In genomic region chr2:129620411-129620810, GRCh38 we compare ENCODE assay signal across 28 cellular contexts.
"Had no signal": no experiment of that assay in that cellular context is flagged by ENCODE, and none has a peak within 500 bp of the region (broad histone marks: within the 10 kb centered on the region; RNA-seq: fewer than 3 reads in every experiment).

No MANE protein-coding gene starts in this region.

- H3K4me3 ChIP-seq: pancreas, prostate gland, skin epidermis, smooth muscle cell, spleen, suprapubic skin, testis, tibial artery, transverse colon, upper lobe of right lung, uterus had no signal

- DNase-seq: naive thymus-derived CD8-positive, alpha-beta T cell; nephron progenitor cell; nucleus accumbens; pancreas; right cardiac atrium; spleen; stimulated activated CD4-positive, alpha-beta T cell treated with anti-CD3 and anti-CD28 coated beads, Interleukin-12 subunit alpha, Interleukin-12 subunit beta, amount 100 ng/mL, for 4 hours; stimulated activated CD4-positive, alpha-beta T cell treated with anti-CD3 and anti-CD28 coated beads, Interleukin-1b, Interleukin-23, amount 100 ng/mL, for 48 hours; stimulated activated CD4-positive, alpha-beta T cell treated with anti-CD3 and anti-CD28 coated beads, Interleukin-4, amount 100 ng/mL, for 1 hour; stimulated activated CD4-positive, alpha-beta T cell treated with anti-CD3 and anti-CD28 coated beads, Interleukin-4, amount 100 ng/mL, for 4 hours; stimulated activated CD8-positive, alpha-beta memory T cell treated with anti-CD3 and anti-CD28 coated beads, Interleukin-4, amount 100 ng/mL, for 48 hours; stimulated activated naive CD4-positive, alpha-beta T cell; stimulated activated naive CD8-positive, alpha-beta T cell treated with anti-CD3 and anti-CD28 coated beads, Interleukin-15, amount 100 ng/mL, for 72 hours; stimulated activated naive CD8-positive, alpha-beta T cell treated with anti-CD3 and anti-CD28 coated beads, Interleukin-15, Interleukin-2, amounts not matched to agents 100 U/mL and 50 U/mL, for 24 hours; substantia nigra; testis; tibial artery; transverse colon; upper lobe of right lung; uterus had no signal

- H3K27me3 ChIP-seq: neutrophil, pancreas, testis, tibial artery, transverse colon, upper lobe of right lung, uterus had no signal

- ATAC-seq: naive thymus-derived CD8-positive, alpha-beta T cell; natural killer cell treated with Interleukin-12 subunit alpha and Interleukin-12 subunit beta and Interleukin-15 and Interleukin-18, amount 100 ng/mL, for 72 hours; pancreas; right cardiac atrium; sciatic nerve; stimulated activated memory B cell treated with anti-CD40 and anti-IgM and Interleukin-4, amounts not matched to agents 10 μg/mL and 1 μg/mL and 100 μg/mL, for 72 hours; stimulated activated naive CD8-positive, alpha-beta T cell treated with anti-CD3 and anti-CD28 coated beads, Interleukin-15, amount 100 ng/mL, for 72 hours; stimulated activated naive CD8-positive, alpha-beta T cell treated with anti-CD3 and anti-CD28 coated beads, Interleukin-15, Interleukin-2, amounts not matched to agents 100 U/mL and 50 U/mL, for 24 hours had no signal

- H3K9me3 ChIP-seq: neutrophil, pancreas, prostate gland, spleen, suprapubic skin, testis, tibial artery, transverse colon, upper lobe of right lung, uterus had no signal

- H3K4me2 ChIP-seq: smooth muscle cell had no signal

- H3K27ac ChIP-seq: neutrophil, pancreas, prostate gland, skin epidermis, spleen, suprapubic skin, testis, tibial artery, transverse colon, upper lobe of right lung, uterus had no signal

- FAIRE-seq: pancreas had no signal

- H3K4me1 ChIP-seq: pancreas, prostate gland, spleen, suprapubic skin, testis, tibial artery, transverse colon, upper lobe of right lung, uterus had no signal

- H3K36me3 ChIP-seq: neutrophil, pancreas, prostate gland, spleen, suprapubic skin, tibial artery, transverse colon, upper lobe of right lung, uterus had no signal
